ENCODE assay signal across 10 cellular contexts in genomic region chr4:153143527-153144348, GRCh38.
DNase-seq lines count a peak whose midpoint lies in the region; ATAC-seq and TF ChIP-seq lines count a peak whose summit lies in the region.
"Had no signal": no experiment of that assay in that cellular context is flagged by ENCODE, and none has a peak within 500 bp of the region (broad histone marks: within the 10 kb centered on the region; RNA-seq: fewer than 3 reads in every experiment).

No MANE protein-coding gene starts in this region.

- H3K9me3 ChIP-seq in mucosa of descending colon = no peaks in the 10 kb centered on the region
- H3K9me3 ChIP-seq: Peyer's patch had no signal

- H3K36me3 Mint-ChIP-seq in naive thymus-derived CD8-positive, alpha-beta T cell = no peaks in the 10 kb centered on the region
- H3K36me3 Mint-ChIP-seq: naive B cell had no signal

- H3K27ac Mint-ChIP-seq in naive thymus-derived CD8-positive, alpha-beta T cell = no peak overlapping the region

- TF ChIP-seq CTCF in VCaP (conservative IDR thresholded peaks at IDR 0.05) (no peak), mucosa of descending colon (IDR thresholded peaks at IDR 0.05) (no peak)

- no peaks in the 10 kb centered on the region for H3K4me1 ChIP-seq in mucosa of descending colon (ENCODE audit: low read depth)

- H3K9me3 Mint-ChIP-seq in naive thymus-derived CD8-positive, alpha-beta T cell = no peaks in the 10 kb centered on the region
- H3K9me3 Mint-ChIP-seq: naive B cell had no signal

- peaks cover 0 to 7% (median 0%) of the 10 kb centered on the region in 4 donors for H3K4me1 Mint-ChIP-seq in naive thymus-derived CD8-positive, alpha-beta T cell

- intact Hi-C loops in mucosa of descending colon (cut with DNase I, micrococcal nuclease) = loop anchor here in 1 of 2 donors (10.0 kb wide), 1 partner anchor 501 kb away; no protein-coding TSS in a partner anchor

- no peak overlapping the region for H3K4me3 ChIP-seq in mucosa of descending colon
- H3K4me3 ChIP-seq: Peyer's patch had no signal

- no peaks in the 10 kb centered on the region for H3K36me3 ChIP-seq in mucosa of descending colon (ENCODE audit: low read depth)
- H3K36me3 ChIP-seq: Peyer's patch had no signal

- POLR2A ChIA-PET in naive thymus-derived CD8-positive, alpha-beta T cell (lab: Charles Lee) = no interaction called here

- peak; percentile 78 for ATAC-seq in mucosa of descending colon
- ATAC-seq in naive thymus-derived CD8-positive, alpha-beta T cell = no peak

- H3K4me3 Mint-ChIP-seq in naive thymus-derived CD8-positive, alpha-beta T cell = no peak overlapping the region
- H3K4me3 Mint-ChIP-seq: naive B cell had no signal

- peak overlapping the region; percentile 13; the same call in 1 of the 2 replicates for H3K27ac ChIP-seq in VCaP

- H3K27me3 Mint-ChIP-seq in naive thymus-derived CD8-positive, alpha-beta T cell = peaks cover 0 to 6% (median 0%) of the 10 kb centered on the region in 5 donors

- DNase-seq in DMS79 (lab: John Stamatoyannopoulos, UW) (peak; percentile 61), NCI-H128 (lab: John Stamatoyannopoulos, UW; ENCODE audit: unreplicated experiment) (peak; percentile 49), mucosa of descending colon (peak in 2 of 3 donors; percentile 35 to 47), retina (no peak), Kasumi-1 (lab: John Stamatoyannopoulos, UW) (no peak)
- no peak for DNase-seq in naive thymus-derived CD8-positive, alpha-beta T cell
- DNase-seq in activated CD4-positive, alpha-beta T cell treated with anti-CD3 and anti-CD28 coated beads, Interleukin-2, amount 50 U/mL, for 48 hours = no peak
- DNase-seq: naive B cell had no signal

Comparison
In these comparisons a context has a peak if more than half of its experiments do, and no peak if none do; other contexts are left out.
1. DNase-seq: peak in DMS79 (single experiment), NCI-H128 (single experiment) and mucosa of descending colon (2 of 3); none in retina (single experiment), Kasumi-1 (0 of 2), naive thymus-derived CD8-positive, alpha-beta T cell (0 of 10) and activated CD4-positive, alpha-beta T cell treated with anti-CD3 and anti-CD28 coated beads, Interleukin-2, amount 50 U/mL, for 48 hours (0 of 2).